1 cellular context compared by ENCODE assay signal in the genomic region with DNA sequence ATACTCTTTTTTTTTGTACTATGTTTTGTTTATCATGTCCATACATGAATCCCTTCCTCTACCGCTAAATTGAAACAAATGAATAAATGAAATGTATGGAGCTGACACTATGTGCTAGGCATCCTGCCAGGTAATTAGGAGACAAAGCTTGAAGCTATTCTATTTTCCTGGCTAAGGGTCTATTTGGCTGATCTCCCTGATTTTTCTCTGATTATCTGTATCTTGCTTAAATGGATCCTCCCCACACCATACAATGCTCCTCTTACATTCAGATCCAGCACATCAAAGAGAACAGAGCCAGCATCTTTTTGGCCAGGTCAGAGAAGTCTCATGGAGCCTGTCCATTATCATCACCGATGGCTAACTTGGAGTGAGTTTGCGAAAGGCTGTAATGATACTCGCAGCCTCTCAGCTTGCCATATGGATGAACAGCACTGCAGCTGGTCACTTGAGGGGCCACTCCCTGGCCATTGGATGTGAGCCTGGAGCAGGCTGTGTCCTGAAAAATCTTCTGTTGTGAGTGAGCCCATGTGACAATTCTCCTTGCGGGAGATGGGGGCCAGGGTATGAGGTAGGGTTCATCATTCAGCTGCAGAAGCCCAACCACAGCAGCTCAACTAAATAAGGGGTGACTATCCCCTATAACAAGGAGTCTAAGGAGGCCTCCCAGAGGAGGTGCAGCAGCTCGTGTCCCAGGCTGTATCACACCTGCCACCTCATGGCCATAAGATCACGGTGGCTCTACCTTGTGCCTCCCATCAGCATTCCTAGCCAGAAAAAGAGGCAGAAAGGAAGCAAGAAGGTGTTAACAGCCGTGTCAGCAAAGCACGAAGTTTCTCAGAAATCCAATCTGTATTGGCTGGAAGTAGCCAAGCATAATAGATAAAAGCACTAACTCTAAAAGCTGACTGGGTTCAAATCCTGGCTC.
TF ChIP-seq lines count a peak whose summit lies in the region.

No MANE protein-coding gene starts in this region.

TF ChIP-seq in H1, 55 proteins besides CTCF, POLR2A, EP300 and RAD21:
- TF ChIP-seq PHF8 (conservative IDR thresholded peaks at IDR 0.05; ENCODE audit: low read depth, low read length) (no peak), JUN (IDR thresholded peaks at IDR 0.05; ENCODE audit: low read depth, low read length) (no peak), SAP30 (IDR thresholded peaks at IDR 0.05; ENCODE audit: insufficient read depth, insufficient replicate concordance, low read length) (no peak), KDM1A (IDR thresholded peaks at IDR 0.05; ENCODE audit: borderline replicate concordance, low read length) (no peak), BRCA1 (IDR thresholded peaks at IDR 0.05; ENCODE audit: low read depth, low read length) (no peak), CBX8 (IDR thresholded peaks at IDR 0.05; ENCODE audit: borderline replicate concordance, low read depth, low read length) (no peak)
- TF ChIP-seq, protein P1, sequence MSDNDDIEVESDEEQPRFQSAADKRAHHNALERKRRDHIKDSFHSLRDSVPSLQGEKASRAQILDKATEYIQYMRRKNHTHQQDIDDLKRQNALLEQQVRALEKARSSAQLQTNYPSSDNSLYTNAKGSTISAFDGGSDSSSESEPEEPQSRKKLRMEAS (IDR thresholded peaks at IDR 0.05): peak; percentile 63
- TF ChIP-seq, protein P2, sequence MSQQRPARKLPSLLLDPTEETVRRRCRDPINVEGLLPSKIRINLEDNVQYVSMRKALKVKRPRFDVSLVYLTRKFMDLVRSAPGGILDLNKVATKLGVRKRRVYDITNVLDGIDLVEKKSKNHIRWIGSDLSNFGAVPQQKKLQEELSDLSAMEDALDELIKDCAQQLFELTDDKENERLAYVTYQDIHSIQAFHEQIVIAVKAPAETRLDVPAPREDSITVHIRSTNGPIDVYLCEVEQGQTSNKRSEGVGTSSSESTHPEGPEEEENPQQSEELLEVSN (IDR thresholded peaks at IDR 0.05): peak; percentile 50; the same call in 1 of the 2 replicates
TF ChIP-seq in H1: peak in this region for 2.
